9 cellular contexts compared by ENCODE assay signal in genomic region chrX:52345402-52345801, GRCh38. TPM values are rescaled to one million over a fixed set of nuclear protein-coding genes. Genes with fewer than 3 reads are reported as not detected.
DNase-seq lines count a peak whose midpoint lies in the region; ATAC-seq and TF ChIP-seq lines count a peak whose summit lies in the region.
"Not testable (repeated sequence)": the region's sequence is repeated elsewhere in the genome, so short reads cannot be mapped to it uniquely, and the experiment has no call there.
"Had no signal": no experiment of that assay in that cellular context is flagged by ENCODE, and none has a peak within 500 bp of the region (broad histone marks: within the 10 kb centered on the region; RNA-seq: fewer than 3 reads in every experiment).

No MANE protein-coding gene starts in this region.

- not testable (repeated sequence) for H3K4me1 ChIP-seq in SJSA1 (replicated peaks); esophagus squamous epithelium; lower lobe of right lung

- H3K27me3 Mint-ChIP-seq in CD4-positive, alpha-beta T cell, result not testable (repeated sequence)
- peaks cover 24% of the 10 kb centered on the region for H3K27me3 Mint-ChIP-seq in activated T-cell treated with anti-CD3 and anti-CD28 coated beads, Interleukin-2, amount 50 U/mL, for 72 hours (ENCODE audit: low read depth)

- H3K36me3 ChIP-seq in SJSA1, esophagus squamous epithelium, lower lobe of right lung: not testable (repeated sequence)

- not testable (repeated sequence) for H3K9me3 ChIP-seq in CD4-positive, alpha-beta T cell (ENCODE audit: control insufficient read depth, low read length); SJSA1 (replicated peaks); esophagus squamous epithelium; lower lobe of right lung

- POLR2A ChIA-PET in CD4-positive, alpha-beta T cell (lab: Charles Lee), result not testable (repeated sequence)

- H3K27me3 ChIP-seq in CD4-positive, alpha-beta T cell (ENCODE audit: control insufficient read depth, insufficient read depth, low read length); SJSA1 (replicated peaks); esophagus squamous epithelium; lower lobe of right lung (ENCODE audit: low read depth): not testable (repeated sequence)

- ATAC-seq in CD4-positive, alpha-beta T cell (ENCODE audit: poor library complexity), result not testable (repeated sequence)
- ATAC-seq in GM19351 (IDR thresholded peaks at IDR 0.05; ENCODE audit: unreplicated experiment) (peak; percentile 86), lower lobe of right lung (peak in 1 of 2 donors; percentile 76)
- peak in 1 of 2 donors; percentile 23 for ATAC-seq in activated T-cell treated with anti-CD3 and anti-CD28 coated beads, Interleukin-2, amount 50 U/mL, for 72 hours (replicated peaks in 1 of 2)

- H3K27ac ChIP-seq in CD4-positive, alpha-beta T cell (ENCODE audit: low read depth, low read length); SJSA1; esophagus squamous epithelium; lower lobe of right lung: not testable (repeated sequence)

- H3K27ac Mint-ChIP-seq in CD4-positive, alpha-beta T cell; activated T-cell treated with anti-CD3 and anti-CD28 coated beads, Interleukin-2, amount 50 U/mL, for 72 hours: not testable (repeated sequence)

- WGBS in esophagus squamous epithelium, 2 donors, result 0 to 43% methylated on average over 1 to 4 of the region's 4 CpGs

- not testable (repeated sequence) for H3K9me3 Mint-ChIP-seq in CD4-positive, alpha-beta T cell; activated T-cell treated with anti-CD3 and anti-CD28 coated beads, Interleukin-2, amount 50 U/mL, for 72 hours

- CTCF ChIA-PET in CD4-positive, alpha-beta T cell (lab: Charles Lee), result not testable (repeated sequence)

- H3K36me3 Mint-ChIP-seq in CD4-positive, alpha-beta T cell (ENCODE audit: low read depth); activated T-cell treated with anti-CD3 and anti-CD28 coated beads, Interleukin-2, amount 50 U/mL, for 72 hours (ENCODE audit: insufficient read depth in 2 of 2): not testable (repeated sequence)

- not testable (repeated sequence) for H3K4me1 Mint-ChIP-seq in CD4-positive, alpha-beta T cell (ENCODE audit: low read depth)
- peaks cover 11% of the 10 kb centered on the region for H3K4me1 Mint-ChIP-seq in activated T-cell treated with anti-CD3 and anti-CD28 coated beads, Interleukin-2, amount 50 U/mL, for 72 hours (ENCODE audit: low read depth)

- TF ChIP-seq CTCF in CD4-positive, alpha-beta T cell (IDR thresholded peaks at IDR 0.05), result not testable (repeated sequence)
- TF ChIP-seq CTCF in esophagus squamous epithelium (IDR thresholded peaks at IDR 0.05) (peak in 4 of 6 experiments; percentile 28 to 48 (median 37)), lower lobe of right lung (IDR thresholded peaks at IDR 0.05) (peak; percentile 41)

- TF ChIP-seq POLR2A in esophagus squamous epithelium (IDR thresholded peaks at IDR 0.05), result not testable (repeated sequence)

- peak in 8 of 10 experiments; percentile 3 to 32 (median 10) for DNase-seq in CD4-positive, alpha-beta T cell
- DNase-seq in LHCN-M2 (ENCODE audit: low read depth), result peak; percentile 38
- DNase-seq in SJSA1 (ENCODE audit: low read depth in 1 of 2, low spot score in 2 of 2), result peak; percentile 10 to 41
- DNase-seq in activated T-cell treated with anti-CD3 and anti-CD28 coated beads, Interleukin-2, amount 50 U/mL, for 72 hours, result peak; percentile 57 to 59
- DNase-seq in esophagus squamous epithelium (lab: John Stamatoyannopoulos, UW), result not testable (repeated sequence)
- DNase-seq in lower lobe of right lung, result peak; percentile 51
- DNase-seq in stimulated activated CD4-positive, alpha-beta T cell treated with anti-CD3 and anti-CD28 coated beads, TNF-alpha, amount 100 ng/mL, for 24 hours (ENCODE audit: low read depth in 3 of 3), result peak; percentile 7 to 52 (median 15)

- H3K4me3 ChIP-seq in SJSA1, esophagus squamous epithelium, lower lobe of right lung: not testable (repeated sequence)

- intact Hi-C loops in CD4-positive, alpha-beta T cell (cut with DNase I, micrococcal nuclease); esophagus squamous epithelium (cut with DNase I); lower lobe of right lung (cut with DNase I): not testable (repeated sequence)

- H3K4me3 Mint-ChIP-seq in CD4-positive, alpha-beta T cell; activated T-cell treated with anti-CD3 and anti-CD28 coated beads, Interleukin-2, amount 50 U/mL, for 72 hours: not testable (repeated sequence)

RNA-seq across cellular contexts. Expression of gene XAGE2, which starts 23.4 kb away (rescaled TPM):
- total RNA-seq in CD4-positive, alpha-beta T cell, result not detected
- not detected in 2 replicates for total RNA-seq in LHCN-M2 (2014; rRNA removed)
- polyA plus RNA-seq in LHCN-M2 (2012), result not detected
- total RNA-seq in SJSA1 (2014; rRNA removed; shearing (Covaris generic)), result 0.39 and 2.7 TPM in 2 replicates
- not detected for total RNA-seq in activated T-cell treated with anti-CD3 and anti-CD28 coated beads, Interleukin-2, amount 50 U/mL, for 72 hours
- total RNA-seq in esophagus squamous epithelium, result not detected
- 6.7 TPM for total RNA-seq in lower lobe of right lung
- total RNA-seq: cerebellum had no signal
